Comparison of ENCODE assay signal across 24 cellular contexts in genomic region chr9:70881321-70881720, GRCh38.
DNase-seq lines count a peak whose midpoint lies in the region; ATAC-seq, FAIRE-seq and TF ChIP-seq lines count a peak whose summit lies in the region.
"Had no signal": no experiment of that assay in that cellular context is flagged by ENCODE, and none has a peak within 500 bp of the region (broad histone marks: within the 10 kb centered on the region; RNA-seq: fewer than 3 reads in every experiment).

No MANE protein-coding gene starts in this region.

- H3K9ac ChIP-seq in Karpas-422 (ENCODE audit: low read length) (no peak overlapping the region), neural progenitor cell (no peak overlapping the region)

- H2AFZ ChIP-seq in Karpas-422 (ENCODE audit: low read length) (no peak overlapping the region), neural progenitor cell (replicated peaks) (no peak overlapping the region)
- H2AFZ ChIP-seq: GM23338 had no signal

- no peaks in the 10 kb centered on the region for H3K9me2 ChIP-seq in Karpas-422 (replicated peaks; ENCODE audit: insufficient read depth, low read length)

- FAIRE-seq in D721Med (lab: Jason Lieb, UNC): peak; percentile 63
- FAIRE-seq: A204.1, GM12892, GM18507 had no signal

- TF ChIP-seq CTCF in D721Med (IDR thresholded peaks at IDR 0.05; ENCODE audit: insufficient read depth, missing control alignments): no peak
- no peak for TF ChIP-seq CTCF in neural progenitor cell (IDR thresholded peaks at IDR 0.05)

- H4K20me1 ChIP-seq in Karpas-422 (ENCODE audit: insufficient read depth, low read depth, low read length) (no peaks in the 10 kb centered on the region), neural progenitor cell (ENCODE audit: low read depth) (no peaks in the 10 kb centered on the region)

- H3K4me1 Mint-ChIP-seq in neural progenitor cell: peaks cover 47% of the 10 kb centered on the region
- H3K4me1 Mint-ChIP-seq: CD4-positive, CD25-positive, alpha-beta regulatory T cell; CD8-positive, alpha-beta memory T cell had no signal

- H3K79me2 ChIP-seq in Karpas-422 (ENCODE audit: low read length): no peaks in the 10 kb centered on the region
- H3K79me2 ChIP-seq in neural progenitor cell (ENCODE audit: low read depth): peaks cover 10% of the 10 kb centered on the region

- no peaks in the 10 kb centered on the region for H3K9me3 ChIP-seq in Karpas-422 (ENCODE audit: low read length)
- H3K9me3 ChIP-seq in neural progenitor cell (ENCODE audit: low read depth): no peaks in the 10 kb centered on the region
- H3K9me3 ChIP-seq: BE2C had no signal

- peaks cover 26% of the 10 kb centered on the region for H3F3A ChIP-seq in neural progenitor cell (ENCODE audit: low read depth)

- H3K36me3 ChIP-seq in Karpas-422 (ENCODE audit: insufficient read depth, low read length): no peaks in the 10 kb centered on the region
- no peaks in the 10 kb centered on the region for H3K36me3 ChIP-seq in neural progenitor cell
- H3K36me3 ChIP-seq: BE2C had no signal

- H3K4me1 ChIP-seq in Karpas-422 (ENCODE audit: low read length) (no peaks in the 10 kb centered on the region), neural progenitor cell (peaks cover 55% of the 10 kb centered on the region)

- H3K4me3 ChIP-seq in Karpas-422 (ENCODE audit: low read length) (no peak overlapping the region), neural progenitor cell (peak overlapping the region; percentile 0)
- H3K4me3 ChIP-seq: GM23338 had no signal

- no peak overlapping the region for H3K27ac ChIP-seq in Karpas-422 (ENCODE audit: low read length)
- peak overlapping the region; percentile 12 for H3K27ac ChIP-seq in neural progenitor cell
- H3K27ac ChIP-seq: HL-60 had no signal

- H3K27ac Mint-ChIP-seq in neural progenitor cell: no peak overlapping the region
- H3K27ac Mint-ChIP-seq: CD4-positive, CD25-positive, alpha-beta regulatory T cell; CD8-positive, alpha-beta memory T cell; GM23338; HFFc6 had no signal

- no peak for DNase-seq in D721Med (ENCODE audit: insufficient read length, low spot score)
- peak; percentile 15 for DNase-seq in Karpas-422
- peak; percentile 93 for DNase-seq in NCI-H82 treated with DMSO at 0.1 percent for 48 hours (lab: John Stamatoyannopoulos, UW; ENCODE audit: unreplicated experiment)
- DNase-seq in neural progenitor cell (ENCODE audit: low spot score): peak; percentile 47
- DNase-seq in midbrain (lab: John Stamatoyannopoulos, UW): no peak
- DNase-seq: ACHN; BE2C; C1 segment of cervical spinal cord; CD4-positive, CD25-positive, alpha-beta regulatory T cell; CD8-positive, alpha-beta memory T cell; COR-L47; DMS153; DMS79; GDM1; H7; HFFc6 had no signal

- no peak overlapping the region for H3K4me2 ChIP-seq in Karpas-422 (ENCODE audit: low read depth, low read length, poor library complexity, severe bottlenecking)
- H3K4me2 ChIP-seq in neural progenitor cell: peak overlapping the region; percentile 51
- H3K4me2 ChIP-seq: GM23338 had no signal

- no peaks in the 10 kb centered on the region for H3K36me3 Mint-ChIP-seq in neural progenitor cell
- H3K36me3 Mint-ChIP-seq: CD4-positive, CD25-positive, alpha-beta regulatory T cell had no signal

- H3K27me3 ChIP-seq in Karpas-422 (ENCODE audit: low read length): no peaks in the 10 kb centered on the region
- H3K27me3 ChIP-seq in neural progenitor cell: no peaks in the 10 kb centered on the region
- H3K27me3 ChIP-seq: BE2C had no signal

- no peaks in the 10 kb centered on the region for H3K9me3 Mint-ChIP-seq in neural progenitor cell
- H3K9me3 Mint-ChIP-seq: CD8-positive, alpha-beta memory T cell; GM23338; HFFc6 had no signal

- no peak overlapping the region for H3K4me3 Mint-ChIP-seq in neural progenitor cell
- H3K4me3 Mint-ChIP-seq: CD4-positive, CD25-positive, alpha-beta regulatory T cell; CD8-positive, alpha-beta memory T cell; GM23338; HFFc6 had no signal

- no peaks in the 10 kb centered on the region for H3K27me3 Mint-ChIP-seq in neural progenitor cell (ENCODE audit: insufficient read depth, low read depth)
- H3K27me3 Mint-ChIP-seq: CD4-positive, CD25-positive, alpha-beta regulatory T cell had no signal

- ATAC-seq in HG03025 (IDR thresholded peaks at IDR 0.05; ENCODE audit: low FRiP score, unreplicated experiment) (no peak), HG03354 (IDR thresholded peaks at IDR 0.05; ENCODE audit: poor library complexity, severe bottlenecking, unreplicated experiment) (no peak)
- ATAC-seq: GM23338, HCT116 had no signal

Comparison
In these comparisons a context has a peak if more than half of its experiments do, and no peak if none do; other contexts are left out.
1. DNase-seq: peak in Karpas-422 (single experiment), NCI-H82 treated with DMSO at 0.1 percent for 48 hours (single experiment) and neural progenitor cell (single experiment); none in D721Med (single experiment) and midbrain (single experiment).